1 cellular context compared by ENCODE assay signal in genomic region chr15:52236015-52236414, GRCh38.
TF ChIP-seq lines count a peak whose summit lies in the region.

No MANE protein-coding gene starts in this region.

TF ChIP-seq in GM12878, 131 proteins besides CTCF, POLR2A, EP300 and RAD21:
- TF ChIP-seq, protein P1, sequence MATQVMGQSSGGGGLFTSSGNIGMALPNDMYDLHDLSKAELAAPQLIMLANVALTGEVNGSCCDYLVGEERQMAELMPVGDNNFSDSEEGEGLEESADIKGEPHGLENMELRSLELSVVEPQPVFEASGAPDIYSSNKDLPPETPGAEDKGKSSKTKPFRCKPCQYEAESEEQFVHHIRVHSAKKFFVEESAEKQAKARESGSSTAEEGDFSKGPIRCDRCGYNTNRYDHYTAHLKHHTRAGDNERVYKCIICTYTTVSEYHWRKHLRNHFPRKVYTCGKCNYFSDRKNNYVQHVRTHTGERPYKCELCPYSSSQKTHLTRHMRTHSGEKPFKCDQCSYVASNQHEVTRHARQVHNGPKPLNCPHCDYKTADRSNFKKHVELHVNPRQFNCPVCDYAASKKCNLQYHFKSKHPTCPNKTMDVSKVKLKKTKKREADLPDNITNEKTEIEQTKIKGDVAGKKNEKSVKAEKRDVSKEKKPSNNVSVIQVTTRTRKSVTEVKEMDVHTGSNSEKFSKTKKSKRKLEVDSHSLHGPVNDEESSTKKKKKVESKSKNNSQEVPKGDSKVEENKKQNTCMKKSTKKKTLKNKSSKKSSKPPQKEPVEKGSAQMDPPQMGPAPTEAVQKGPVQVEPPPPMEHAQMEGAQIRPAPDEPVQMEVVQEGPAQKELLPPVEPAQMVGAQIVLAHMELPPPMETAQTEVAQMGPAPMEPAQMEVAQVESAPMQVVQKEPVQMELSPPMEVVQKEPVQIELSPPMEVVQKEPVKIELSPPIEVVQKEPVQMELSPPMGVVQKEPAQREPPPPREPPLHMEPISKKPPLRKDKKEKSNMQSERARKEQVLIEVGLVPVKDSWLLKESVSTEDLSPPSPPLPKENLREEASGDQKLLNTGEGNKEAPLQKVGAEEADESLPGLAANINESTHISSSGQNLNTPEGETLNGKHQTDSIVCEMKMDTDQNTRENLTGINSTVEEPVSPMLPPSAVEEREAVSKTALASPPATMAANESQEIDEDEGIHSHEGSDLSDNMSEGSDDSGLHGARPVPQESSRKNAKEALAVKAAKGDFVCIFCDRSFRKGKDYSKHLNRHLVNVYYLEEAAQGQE (IDR thresholded peaks at IDR 0.05; ENCODE audit: low read depth, low read length) = no peak
- TF ChIP-seq IRF5 (IDR thresholded peaks at IDR 0.05; ENCODE audit: borderline replicate concordance) (no peak), POU2F2 (IDR thresholded peaks at IDR 0.05; ENCODE audit: borderline replicate concordance, low read depth, low read length) (no peak), CREB1 (IDR thresholded peaks at IDR 0.05; ENCODE audit: low read depth) (0 out of 2 replicates have a peak, but pooled peaks have one; percentile 30), CREM (IDR thresholded peaks at IDR 0.05; ENCODE audit: low read depth) (peak; percentile 56; the same call in 1 of the 2 replicates), IKZF2 (IDR thresholded peaks at IDR 0.05) (peak in 1 of 2 experiments; percentile 18; a peak in 1 of 4 replicates), HCFC1 (IDR thresholded peaks at IDR 0.05; ENCODE audit: low read length) (no peak), JUNB (IDR thresholded peaks at IDR 0.05) (peak; percentile 71), EED (IDR thresholded peaks at IDR 0.05; ENCODE audit: low read depth) (peak; percentile 61), PAX5 (IDR thresholded peaks at IDR 0.05; ENCODE audit: borderline replicate concordance, low read depth, low read length) (no peak), MLLT1 (IDR thresholded peaks at IDR 0.05) (no peak)
- TF ChIP-seq, protein P2, sequence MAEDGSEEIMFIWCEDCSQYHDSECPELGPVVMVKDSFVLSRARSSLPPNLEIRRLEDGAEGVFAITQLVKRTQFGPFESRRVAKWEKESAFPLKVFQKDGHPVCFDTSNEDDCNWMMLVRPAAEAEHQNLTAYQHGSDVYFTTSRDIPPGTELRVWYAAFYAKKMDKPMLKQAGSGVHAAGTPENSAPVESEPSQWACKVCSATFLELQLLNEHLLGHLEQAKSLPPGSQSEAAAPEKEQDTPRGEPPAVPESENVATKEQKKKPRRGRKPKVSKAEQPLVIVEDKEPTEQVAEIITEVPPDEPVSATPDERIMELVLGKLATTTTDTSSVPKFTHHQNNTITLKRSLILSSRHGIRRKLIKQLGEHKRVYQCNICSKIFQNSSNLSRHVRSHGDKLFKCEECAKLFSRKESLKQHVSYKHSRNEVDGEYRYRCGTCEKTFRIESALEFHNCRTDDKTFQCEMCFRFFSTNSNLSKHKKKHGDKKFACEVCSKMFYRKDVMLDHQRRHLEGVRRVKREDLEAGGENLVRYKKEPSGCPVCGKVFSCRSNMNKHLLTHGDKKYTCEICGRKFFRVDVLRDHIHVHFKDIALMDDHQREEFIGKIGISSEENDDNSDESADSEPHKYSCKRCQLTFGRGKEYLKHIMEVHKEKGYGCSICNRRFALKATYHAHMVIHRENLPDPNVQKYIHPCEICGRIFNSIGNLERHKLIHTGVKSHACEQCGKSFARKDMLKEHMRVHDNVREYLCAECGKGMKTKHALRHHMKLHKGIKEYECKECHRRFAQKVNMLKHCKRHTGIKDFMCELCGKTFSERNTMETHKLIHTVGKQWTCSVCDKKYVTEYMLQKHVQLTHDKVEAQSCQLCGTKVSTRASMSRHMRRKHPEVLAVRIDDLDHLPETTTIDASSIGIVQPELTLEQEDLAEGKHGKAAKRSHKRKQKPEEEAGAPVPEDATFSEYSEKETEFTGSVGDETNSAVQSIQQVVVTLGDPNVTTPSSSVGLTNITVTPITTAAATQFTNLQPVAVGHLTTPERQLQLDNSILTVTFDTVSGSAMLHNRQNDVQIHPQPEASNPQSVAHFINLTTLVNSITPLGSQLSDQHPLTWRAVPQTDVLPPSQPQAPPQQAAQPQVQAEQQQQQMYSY (CRISPR knock-in tag; IDR thresholded peaks at IDR 0.05) = no peak
TF ChIP-seq in GM12878: peak in this region for 5.
